In the genomic region with DNA sequence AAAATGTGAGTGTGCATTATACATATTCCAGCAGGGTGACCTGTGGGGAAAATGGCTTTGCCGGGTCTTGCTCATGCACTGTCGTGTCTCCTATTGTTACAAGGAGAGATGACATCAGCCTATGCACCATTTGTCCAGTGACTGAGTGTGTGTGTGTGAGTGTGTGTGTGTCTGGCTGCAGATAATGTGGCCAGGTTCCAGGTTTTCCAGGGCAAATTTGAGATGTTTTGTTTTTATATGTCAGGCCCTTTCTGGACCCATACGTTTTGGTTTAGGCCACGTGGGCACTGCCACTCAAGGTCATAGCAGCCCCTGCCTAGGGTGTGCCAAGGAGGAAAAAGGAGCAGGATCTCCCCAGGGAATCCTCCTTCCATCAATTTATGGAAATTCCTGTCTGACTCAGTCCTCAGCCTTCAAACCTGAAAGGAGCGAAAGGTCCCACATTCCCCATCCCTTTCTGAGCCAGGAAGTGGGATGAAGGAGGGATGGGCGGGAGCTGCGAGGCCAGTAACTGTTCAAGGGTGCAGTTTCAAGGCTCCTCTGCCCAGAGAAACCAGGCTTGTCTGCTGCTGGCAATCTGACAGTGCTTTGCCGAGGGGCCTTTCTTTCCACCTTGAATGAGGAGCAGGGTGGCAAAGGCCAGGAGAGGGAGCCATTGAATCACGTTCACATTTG, we compare ENCODE assay signal across 8 cellular contexts.
A peak's percentile ranks its signal among the peaks of the same experiment; 100 is the strongest.
DNase-seq lines count a peak whose midpoint lies in the region; ATAC-seq, FAIRE-seq and TF ChIP-seq lines count a peak whose summit lies in the region.

No MANE protein-coding gene starts in this region.

- peak; percentile 85 for DNase-seq in BE2C
- peak; percentile 81 for DNase-seq in H54 (ENCODE audit: insufficient read length, low spot score)
- peak; percentile 90 for DNase-seq in NCI-H226
- DNase-seq in astrocyte of the spinal cord (ENCODE audit: low read depth, low spot score): peak; percentile 57
- peak; percentile 95 for DNase-seq in kidney glomerular epithelial cell (lab: John Stamatoyannopoulos, UW)
- peak in 1 of 2 donors; percentile 59 for DNase-seq in uterus
- no peak for DNase-seq in activated CD8-positive, alpha-beta memory T cell treated with anti-CD3 and anti-CD28 coated beads, Interleukin-2, amount 50 U/mL, for 4 hours

- H3K4me3 ChIP-seq in BE2C (ENCODE audit: low read depth, low read length): peak overlapping the region; percentile 39
- H3K4me3 ChIP-seq in astrocyte of the spinal cord (ENCODE audit: low read depth, low read length): no peak overlapping the region
- H3K4me3 ChIP-seq in uterus: no peak overlapping the region

- no peak for FAIRE-seq in H54 (lab: Jason Lieb, UNC)

- H3K27ac ChIP-seq in uterus: no peak overlapping the region

- H3K36me3 ChIP-seq in BE2C (no peaks in the 10 kb centered on the region), uterus (no peaks in the 10 kb centered on the region)

- peaks cover 8% of the 10 kb centered on the region for H3K4me1 ChIP-seq in BE2C
- no peaks in the 10 kb centered on the region for H3K4me1 ChIP-seq in uterus

- no peaks in the 10 kb centered on the region for H3K9me3 ChIP-seq in BE2C
- H3K9me3 ChIP-seq in uterus: no peaks in the 10 kb centered on the region

- no peaks in the 10 kb centered on the region for H3K27me3 ChIP-seq in BE2C
- no peaks in the 10 kb centered on the region for H3K27me3 ChIP-seq in uterus

- TF ChIP-seq POLR2A in H54 (IDR thresholded peaks at IDR 0.05; ENCODE audit: low read depth, low read length) (no peak), uterus (IDR thresholded peaks at IDR 0.05) (no peak)

- intact Hi-C loops in uterus (cut with DNase I; ENCODE audit: low total_unique reads): no loop called here

- ATAC-seq in HG03108 (IDR thresholded peaks at IDR 0.05; ENCODE audit: unreplicated experiment): no peak

- in situ Hi-C loops in astrocyte of the spinal cord (cut with HindIII; ENCODE audit: low sequenced_read_pairs): no loop called here

- TF ChIP-seq CTCF in BE2C (IDR thresholded peaks at IDR 0.05; ENCODE audit: low read depth, low read length) (peak; percentile 73), astrocyte of the spinal cord (IDR thresholded peaks at IDR 0.05; ENCODE audit: low read depth, low read length) (peak; percentile 50), uterus (IDR thresholded peaks at IDR 0.05) (peak; percentile 27 to 49 (median 36))
